In the genomic region with DNA sequence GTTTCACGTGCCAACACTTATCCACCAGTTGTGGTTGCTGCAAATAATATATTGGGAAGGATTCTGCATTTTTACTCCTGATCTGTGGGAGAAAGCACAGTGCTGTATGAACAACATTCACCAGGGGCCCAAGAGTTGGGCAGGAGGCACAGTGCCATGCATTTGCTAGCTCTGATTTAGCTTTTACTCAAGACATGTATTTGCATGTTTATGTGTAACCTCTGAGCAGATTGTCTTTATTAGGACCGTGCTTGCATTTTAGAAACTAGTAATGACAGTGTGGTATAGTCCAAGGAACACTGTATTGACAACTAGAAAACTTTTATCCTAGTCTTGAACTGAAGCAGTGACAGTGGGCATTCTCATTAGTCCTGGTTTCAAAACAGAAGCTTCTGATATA, we compare ENCODE assay signal across 35 cellular contexts.
"Had no signal": no experiment of that assay in that cellular context is flagged by ENCODE, and none has a peak within 500 bp of the region (broad histone marks: within the 10 kb centered on the region; RNA-seq: fewer than 3 reads in every experiment).

No MANE protein-coding gene starts in this region.

- ATAC-seq: activated naive CD4-positive, alpha-beta T cell treated with anti-CD3 and anti-CD28 coated beads, Interleukin-2, amount 50 U/mL, for 72 hours; activated T-cell treated with anti-CD3 and anti-CD28 coated beads, Interleukin-2, amount 50 U/mL, for 4 hours; body of pancreas; PC-3; Right ventricle myocardium inferior had no signal

- H3K27me3 ChIP-seq: adrenal gland, body of pancreas, Peyer's patch had no signal

- H3K4me3 ChIP-seq: adrenal gland, body of pancreas, Peyer's patch had no signal

- H3K4me1 ChIP-seq: adrenal gland, body of pancreas, Peyer's patch had no signal

- H3K9me3 ChIP-seq: adrenal gland, body of pancreas had no signal

- H3K27ac ChIP-seq: adrenal gland, body of pancreas, Peyer's patch, VCaP had no signal

- DNase-seq: activated B cell treated with CpG ODN at 0.5 μM for 24 hours; activated CD4-positive, alpha-beta memory T cell treated with anti-CD3 and anti-CD28 coated beads for 36 hours; activated CD4-positive, alpha-beta T cell treated with anti-CD3 and anti-CD28 coated beads for 4 hours; activated CD4-positive, alpha-beta T cell treated with anti-CD3 and anti-CD28 coated beads, Interleukin-2, amount 50 U/mL, for 1 hour; activated CD4-positive, CD25-positive, alpha-beta regulatory T cell treated with anti-CD3 and anti-CD28 coated beads, Interleukin-2, amount 50 U/mL, for 72 hours; activated CD8-positive, alpha-beta memory T cell treated with anti-CD3 and anti-CD28 coated beads, Interleukin-2, amount 50 U/mL, for 4 hours; activated gamma-delta T cell treated with Interleukin-2 at 50 U/mL for 16 hours; activated naive CD4-positive, alpha-beta T cell treated with anti-CD3 and anti-CD28 coated beads for 36 hours; activated T-cell treated with anti-CD3 and anti-CD28 coated beads for 4 hours; activated T-cell treated with anti-CD3 and anti-CD28 coated beads, Interleukin-2, amount 50 U/mL, for 4 hours; adrenal gland; body of pancreas; central memory CD4-positive, alpha-beta T cell; Kasumi-1; MM.1S; MV-4-11; NCI-H1092; NCI-H1436 treated with DMSO at 0.1 percent for 48 hours; NCI-H1694 treated with DMSO at 0.1 percent for 48 hours; NCI-H2029; NCI-H510A; NCI-H526; NCI-H748 treated with DMSO at 0.1 percent for 48 hours; NK-92 treated with Interleukin-12 subunit alpha and Interleukin-12 subunit beta, amount 100 ng/mL, for 24 hours; PC-3; Peyer's patch; RPMI8226; SIG-M5; SW 1271; T-helper 1 cell; T-helper 2 cell; T-helper 9 cell had no signal

- H3K36me3 ChIP-seq: adrenal gland, Peyer's patch had no signal
